ENCODE assay signal across 18 cellular contexts in genomic region chr19:1672769-1673644, GRCh38. TPM values are rescaled to one million over a fixed set of nuclear protein-coding genes. Genes with fewer than 3 reads are reported as not detected.
DNase-seq lines count a peak whose midpoint lies in the region; ATAC-seq, FAIRE-seq and TF ChIP-seq lines count a peak whose summit lies in the region.
"Had no signal": no experiment of that assay in that cellular context is flagged by ENCODE, and none has a peak within 500 bp of the region (broad histone marks: within the 10 kb centered on the region; RNA-seq: fewer than 3 reads in every experiment).

No MANE protein-coding gene starts in this region.

- H3K4me2 ChIP-seq in PC-3 (ENCODE audit: low read length), result no peak overlapping the region

- FAIRE-seq in bronchial epithelial cell (lab: Jason Lieb, UNC), result peak; percentile 79
- FAIRE-seq: urothelium cell line had no signal

- peaks cover 9% of the 10 kb centered on the region for H3K4me1 Mint-ChIP-seq in activated naive CD8-positive, alpha-beta T cell treated with anti-CD3 and anti-CD28 coated beads, Interleukin-2, amount 10 ng/mL, durations not matched to agents 7 days and 5 days
- peaks cover 10% of the 10 kb centered on the region for H3K4me1 Mint-ChIP-seq in activated naive CD8-positive, alpha-beta T cell treated with anti-CD3 and anti-CD28 coated beads for 36 hours
- peaks cover 18% of the 10 kb centered on the region for H3K4me1 Mint-ChIP-seq in progenitor cell of endocrine pancreas (ENCODE audit: low read depth)

- H3K4me1 ChIP-seq in HEK293 (ENCODE audit: control insufficient read depth, insufficient read depth, low read length) (no peaks in the 10 kb centered on the region; the same call in 1 of the 2 replicates), PC-3 (ENCODE audit: insufficient read depth, low read length) (no peaks in the 10 kb centered on the region; the same call in 1 of the 2 replicates)

- no TSS peak for BruUV-seq in PC-3 (replicated peaks; lab: Mats Ljungman, UMichigan)

- H3K27ac ChIP-seq in HEK293 (ENCODE audit: extremely low read depth, low read depth, low read length) (no peak overlapping the region), PC-3 (ENCODE audit: low read length) (no peak overlapping the region)
- H3K27ac ChIP-seq: skin epidermis, suprapubic skin had no signal

- H3K27me3 Mint-ChIP-seq in activated naive CD8-positive, alpha-beta T cell treated with anti-CD3 and anti-CD28 coated beads, Interleukin-2, amount 10 ng/mL, durations not matched to agents 7 days and 5 days, result peaks cover 49% of the 10 kb centered on the region
- peaks cover 78% of the 10 kb centered on the region for H3K27me3 Mint-ChIP-seq in activated naive CD8-positive, alpha-beta T cell treated with anti-CD3 and anti-CD28 coated beads for 36 hours
- H3K27me3 Mint-ChIP-seq in progenitor cell of endocrine pancreas, result peaks cover 36% of the 10 kb centered on the region

- CTCF ChIA-PET in HEK293 (lab: Yijun Ruan, JAX), result interaction anchor here (0.5 to 4.4 kb wide), 49 partner anchors 9 to 462 kb away, joined by 3 to 68 read pairs (median 4); partner anchors contain the start of gene TCF3
- CTCF ChIA-PET in PC-3 (lab: Charles Lee), result interaction anchor here (0.6 to 1.3 kb wide), 7 partner anchors 74 to 127 kb away, joined by 3 to 5 read pairs (median 3); no protein-coding TSS in a partner anchor

- H3K36me3 Mint-ChIP-seq in activated naive CD8-positive, alpha-beta T cell treated with anti-CD3 and anti-CD28 coated beads, Interleukin-2, amount 10 ng/mL, durations not matched to agents 7 days and 5 days, result no peaks in the 10 kb centered on the region
- H3K36me3 Mint-ChIP-seq in activated naive CD8-positive, alpha-beta T cell treated with anti-CD3 and anti-CD28 coated beads for 36 hours, result no peaks in the 10 kb centered on the region
- no peaks in the 10 kb centered on the region for H3K36me3 Mint-ChIP-seq in progenitor cell of endocrine pancreas (ENCODE audit: insufficient read depth)
- H3K36me3 Mint-ChIP-seq: activated CD4-positive, alpha-beta memory T cell treated with anti-CD3 and anti-CD28 coated beads for 36 hours had no signal

- H3K9me3 Mint-ChIP-seq in activated naive CD8-positive, alpha-beta T cell treated with anti-CD3 and anti-CD28 coated beads, Interleukin-2, amount 10 ng/mL, durations not matched to agents 7 days and 5 days, result no peaks in the 10 kb centered on the region
- H3K9me3 Mint-ChIP-seq in activated naive CD8-positive, alpha-beta T cell treated with anti-CD3 and anti-CD28 coated beads for 36 hours, result no peaks in the 10 kb centered on the region
- H3K9me3 Mint-ChIP-seq in progenitor cell of endocrine pancreas (ENCODE audit: low read depth), result no peaks in the 10 kb centered on the region
- H3K9me3 Mint-ChIP-seq: activated CD4-positive, alpha-beta memory T cell treated with anti-CD3 and anti-CD28 coated beads for 36 hours; stimulated activated naive B cell treated with anti-CD40 and anti-IgM and Interleukin-4, amounts not matched to agents 10 μg/mL and 1 μg/mL and 100 μg/mL, for 72 hours had no signal

- H3K4me3 Mint-ChIP-seq in activated naive CD8-positive, alpha-beta T cell treated with anti-CD3 and anti-CD28 coated beads, Interleukin-2, amount 10 ng/mL, durations not matched to agents 7 days and 5 days, result no peak overlapping the region
- H3K4me3 Mint-ChIP-seq in activated naive CD8-positive, alpha-beta T cell treated with anti-CD3 and anti-CD28 coated beads for 36 hours, result no peak overlapping the region
- peak overlapping the region; percentile 16 for H3K4me3 Mint-ChIP-seq in progenitor cell of endocrine pancreas (ENCODE audit: low read depth)
- H3K4me3 Mint-ChIP-seq: activated CD4-positive, alpha-beta memory T cell treated with anti-CD3 and anti-CD28 coated beads for 36 hours had no signal

- H3K4me3 ChIP-seq in HEK293 (ENCODE audit: low read depth, low read length) (no peak overlapping the region), bronchial epithelial cell (ENCODE audit: low read depth, low read length) (no peak overlapping the region), PC-3 (ENCODE audit: low read length) (no peak overlapping the region)
- H3K4me3 ChIP-seq: lung, suprapubic skin had no signal

- intact Hi-C loops in PC-3 (cut with micrococcal nuclease), result loop anchor here (5.0 kb wide), 2 partner anchors 74 to 99 kb away; no protein-coding TSS in a partner anchor

- H3K27me3 ChIP-seq in bronchial epithelial cell (ENCODE audit: control insufficient read depth, insufficient read depth, low read length), result peaks cover 19% of the 10 kb centered on the region
- H3K27me3 ChIP-seq in PC-3 (ENCODE audit: low read length), result peaks cover 12% of the 10 kb centered on the region

- H3K36me3 ChIP-seq in HEK293 (ENCODE audit: control insufficient read depth in 2 of 2, insufficient read depth in 1 of 2, low read length in 2 of 2), result no peaks in the 10 kb centered on the region
- H3K36me3 ChIP-seq in bronchial epithelial cell (ENCODE audit: control insufficient read depth, insufficient read depth, low read length), result no peaks in the 10 kb centered on the region
- H3K36me3 ChIP-seq in PC-3 (ENCODE audit: low read depth, low read length), result no peaks in the 10 kb centered on the region; the same call in 1 of the 2 replicates
- H3K36me3 ChIP-seq: suprapubic skin had no signal

- no peak overlapping the region for H3K9ac ChIP-seq in PC-3 (ENCODE audit: low read length)

- H4K20me1 ChIP-seq in PC-3 (ENCODE audit: low read length), result no peaks in the 10 kb centered on the region

- POLR2A ChIA-PET in activated naive CD8-positive, alpha-beta T cell treated with anti-CD3 and anti-CD28 coated beads, Interleukin-2, amount 10 ng/mL, durations not matched to agents 7 days and 5 days (lab: Charles Lee), result interaction anchor here (0.7 to 1.1 kb wide), 3 partner anchors 21 to 92 kb away, joined by 3 to 7 read pairs (median 3); partner anchors contain the start of gene TCF3
- POLR2A ChIA-PET in HEK293 (lab: Yijun Ruan, JAX), result interaction anchor here (0.7 to 1.1 kb wide), 2 partner anchors 153 to 549 kb away, joined by 3 read pairs; no protein-coding TSS in a partner anchor
- POLR2A ChIA-PET in PC-3 (lab: Charles Lee; ENCODE audit: unreplicated experiment), result interaction anchor here (0.6 to 1.0 kb wide), 2 partner anchors 74 to 127 kb away, joined by 3 to 6 read pairs; no protein-coding TSS in a partner anchor

- TF ChIP-seq CTCF in HEK293 (tag by site-specific recombination; IDR thresholded peaks at IDR 0.05) (no peak), bronchial epithelial cell (IDR thresholded peaks at IDR 0.05; ENCODE audit: insufficient read depth, low read length, severe bottlenecking) (no peak), progenitor cell of endocrine pancreas (IDR thresholded peaks at IDR 0.05; ENCODE audit: unreplicated experiment) (no peak), PC-3 (conservative IDR thresholded peaks at IDR 0.05; ENCODE audit: low read depth, low read length) (no peak)

- H3F3A ChIP-seq in PC-3 (ENCODE audit: low read length, unreplicated experiment), result no peaks in the 10 kb centered on the region

- H2AFZ ChIP-seq in PC-3 (ENCODE audit: low read length), result no peak overlapping the region

- DNase-seq in activated naive CD8-positive, alpha-beta T cell treated with anti-CD3 and anti-CD28 coated beads, Interleukin-2, amount 10 ng/mL, durations not matched to agents 7 days and 5 days, result no peak
- no peak for DNase-seq in activated naive CD8-positive, alpha-beta T cell treated with anti-CD3 and anti-CD28 coated beads for 36 hours
- DNase-seq in bronchial epithelial cell (ENCODE audit: low read depth) (no peak), progenitor cell of endocrine pancreas (ENCODE audit: low spot score, unreplicated experiment) (no peak), PC-3 (no peak), OCI-M1 (lab: John Stamatoyannopoulos, UW) (no peak)
- DNase-seq: cerebellar nuclear complex; kidney glomerular epithelial cell; NCI-H2171; stimulated activated naive B cell treated with anti-CD40 and anti-IgM and Interleukin-4, amounts not matched to agents 10 μg/mL and 1 μg/mL and 100 μg/mL, for 72 hours; T-helper 9 cell had no signal

- H3K9me2 ChIP-seq in PC-3 (replicated peaks; ENCODE audit: low read length), result no peaks in the 10 kb centered on the region

- no peak for ATAC-seq in activated naive CD8-positive, alpha-beta T cell treated with anti-CD3 and anti-CD28 coated beads, Interleukin-2, amount 10 ng/mL, durations not matched to agents 7 days and 5 days (ENCODE audit: low read depth)
- ATAC-seq in PC-3 (no peak), GM18511 (IDR thresholded peaks at IDR 0.05; ENCODE audit: unreplicated experiment) (no peak)
- ATAC-seq: stimulated activated naive B cell treated with anti-CD40 and anti-IgM and Interleukin-4, amounts not matched to agents 10 μg/mL and 1 μg/mL and 100 μg/mL, for 72 hours had no signal

- H3K9me3 ChIP-seq in HEK293 (ENCODE audit: control insufficient read depth, insufficient read depth, low read depth, low read length) (no peaks in the 10 kb centered on the region), PC-3 (ENCODE audit: low read length) (no peaks in the 10 kb centered on the region)
- H3K9me3 ChIP-seq: suprapubic skin had no signal

- no peaks in the 10 kb centered on the region for H3K79me2 ChIP-seq in PC-3 (ENCODE audit: low read length)

- peak overlapping the region; percentile 58 for H3K27ac Mint-ChIP-seq in activated naive CD8-positive, alpha-beta T cell treated with anti-CD3 and anti-CD28 coated beads, Interleukin-2, amount 10 ng/mL, durations not matched to agents 7 days and 5 days
- H3K27ac Mint-ChIP-seq in activated naive CD8-positive, alpha-beta T cell treated with anti-CD3 and anti-CD28 coated beads for 36 hours, result no peak overlapping the region
- H3K27ac Mint-ChIP-seq in progenitor cell of endocrine pancreas, result no peak overlapping the region
- H3K27ac Mint-ChIP-seq: stimulated activated naive B cell treated with anti-CD40 and anti-IgM and Interleukin-4, amounts not matched to agents 10 μg/mL and 1 μg/mL and 100 μg/mL, for 72 hours had no signal

TF ChIP-seq in HEK293, 187 proteins besides CTCF, POLR2A, EP300 and RAD21 (continues in another document):
- TF ChIP-seq KLF9 (tag by site-specific recombination; IDR thresholded peaks at IDR 0.05; ENCODE audit: low read depth), result 0 out of 2 replicates have a peak, but pooled peaks have one; percentile 27

RNA-seq across cellular contexts. Expression of gene TCF3, which starts 20.6 kb away (rescaled TPM):
- 100 to 1,000 TPM; 102 to 109 TPM for total RNA-seq in activated naive CD8-positive, alpha-beta T cell treated with anti-CD3 and anti-CD28 coated beads, Interleukin-2, amount 10 ng/mL, durations not matched to agents 7 days and 5 days
- total RNA-seq in activated naive CD8-positive, alpha-beta T cell treated with anti-CD3 and anti-CD28 coated beads for 36 hours, result 100 to 1,000 TPM; 106 TPM
- total RNA-seq in bronchial epithelial cell (68.2 and 84.5 TPM in 2 replicates), progenitor cell of endocrine pancreas (318 and 334 TPM in 2 replicates), PC-3 (2014; rRNA removed) (147 and 196 TPM in 2 replicates)
